Comparison of ENCODE assay signal across 22 cellular contexts in the genomic region with DNA sequence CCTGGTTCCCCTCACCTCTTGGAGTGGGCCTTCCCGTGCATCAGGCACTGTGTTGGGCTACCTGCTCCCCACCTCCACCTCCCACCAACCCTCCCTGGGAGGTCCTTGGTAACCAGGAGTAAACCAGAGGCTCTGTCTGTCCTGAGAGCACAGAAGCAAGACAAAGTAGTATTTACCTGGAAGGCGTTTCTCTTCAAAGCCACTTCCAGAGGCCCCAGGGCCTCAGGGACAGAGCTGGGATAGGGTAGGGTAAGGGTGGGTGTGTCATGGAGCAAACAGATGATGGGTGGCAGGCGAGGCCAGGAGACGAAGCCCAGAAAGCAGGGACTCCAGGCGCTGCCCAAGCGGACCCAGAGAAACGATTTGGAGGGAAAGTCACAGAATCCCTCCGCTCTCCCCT.
A peak's percentile ranks its signal among the peaks of the same experiment; 100 is the strongest.
DNase-seq lines count a peak whose midpoint lies in the region; ATAC-seq lines count a peak whose summit lies in the region.
"Had no signal": no experiment of that assay in that cellular context is flagged by ENCODE, and none has a peak within 500 bp of the region (broad histone marks: within the 10 kb centered on the region; RNA-seq: fewer than 3 reads in every experiment).

No MANE protein-coding gene starts in this region.

- no peak overlapping the region for H3K27ac Mint-ChIP-seq in activated CD4-positive, alpha-beta memory T cell treated with anti-CD3 and anti-CD28 coated beads, Interleukin-2, amount 10 ng/mL, durations not matched to agents 7 days and 5 days
- no peak overlapping the region for H3K27ac Mint-ChIP-seq in natural killer cell treated with Interleukin-12 subunit alpha and Interleukin-12 subunit beta and Interleukin-15 and Interleukin-18, amount 100 ng/mL, for 72 hours
- H3K27ac Mint-ChIP-seq: CD4-positive, alpha-beta T cell; GM23338; IgD-negative memory B cell had no signal

- H3K4me3 Mint-ChIP-seq in activated CD4-positive, alpha-beta memory T cell treated with anti-CD3 and anti-CD28 coated beads, Interleukin-2, amount 10 ng/mL, durations not matched to agents 7 days and 5 days: no peak overlapping the region
- H3K4me3 Mint-ChIP-seq in natural killer cell treated with Interleukin-12 subunit alpha and Interleukin-12 subunit beta and Interleukin-15 and Interleukin-18, amount 100 ng/mL, for 72 hours: no peak overlapping the region
- H3K4me3 Mint-ChIP-seq: CD4-positive, alpha-beta T cell; GM23338 had no signal

- peak; percentile 84 for ATAC-seq in left colon
- no peak for ATAC-seq in natural killer cell treated with Interleukin-12 subunit alpha and Interleukin-12 subunit beta and Interleukin-15 and Interleukin-18, amount 100 ng/mL, for 72 hours
- ATAC-seq in HG02763 (IDR thresholded peaks at IDR 0.05; ENCODE audit: unreplicated experiment): no peak
- ATAC-seq: GM12878 had no signal

- no peaks in the 10 kb centered on the region for H3K36me3 Mint-ChIP-seq in activated CD4-positive, alpha-beta memory T cell treated with anti-CD3 and anti-CD28 coated beads, Interleukin-2, amount 10 ng/mL, durations not matched to agents 7 days and 5 days (ENCODE audit: low read depth)
- no peaks in the 10 kb centered on the region for H3K36me3 Mint-ChIP-seq in natural killer cell treated with Interleukin-12 subunit alpha and Interleukin-12 subunit beta and Interleukin-15 and Interleukin-18, amount 100 ng/mL, for 72 hours
- H3K36me3 Mint-ChIP-seq: IgD-negative memory B cell had no signal

- intact Hi-C loops in left colon (cut with DNase I, micrococcal nuclease): no loop called here

- H3K27me3 Mint-ChIP-seq in activated CD4-positive, alpha-beta memory T cell treated with anti-CD3 and anti-CD28 coated beads, Interleukin-2, amount 10 ng/mL, durations not matched to agents 7 days and 5 days: peaks cover 30% of the 10 kb centered on the region
- H3K27me3 Mint-ChIP-seq in natural killer cell treated with Interleukin-12 subunit alpha and Interleukin-12 subunit beta and Interleukin-15 and Interleukin-18, amount 100 ng/mL, for 72 hours: peaks cover 0 to 3% of the 10 kb centered on the region in 2 donors

- H3K4me1 Mint-ChIP-seq in activated CD4-positive, alpha-beta memory T cell treated with anti-CD3 and anti-CD28 coated beads, Interleukin-2, amount 10 ng/mL, durations not matched to agents 7 days and 5 days: peaks cover 17% of the 10 kb centered on the region
- H3K4me1 Mint-ChIP-seq in natural killer cell treated with Interleukin-12 subunit alpha and Interleukin-12 subunit beta and Interleukin-15 and Interleukin-18, amount 100 ng/mL, for 72 hours (ENCODE audit: low read depth in 2 of 2): peaks cover 11 to 17% of the 10 kb centered on the region in 2 donors

- DNase-seq in NCI-H510A treated with DMSO at 0.1 percent for 48 hours (lab: John Stamatoyannopoulos, UW): peak; percentile 46
- DNase-seq in NCI-H510A (lab: John Stamatoyannopoulos, UW): no peak
- DNase-seq in NCI-H69 (lab: John Stamatoyannopoulos, UW): peak; percentile 14
- DNase-seq in left colon: peak in 1 of 2 donors; percentile 40
- no peak for DNase-seq in activated CD4-positive, alpha-beta memory T cell treated with anti-CD3 and anti-CD28 coated beads, Interleukin-2, amount 10 ng/mL, durations not matched to agents 7 days and 5 days
- no peak for DNase-seq in Ammon's horn (ENCODE audit: low spot score)
- no peak for DNase-seq in natural killer cell treated with Interleukin-12 subunit alpha and Interleukin-12 subunit beta and Interleukin-15 and Interleukin-18, amount 100 ng/mL, for 72 hours (ENCODE audit: low spot score)
- DNase-seq: CD4-positive, alpha-beta T cell; GDM1; HCEC 1CT; NCI-H1048; NCI-H1436; NCI-H1930; NCI-H2107; NCI-H446 treated with DMSO at 0.1 percent for 48 hours; NCI-H82; SHP77; T-helper 1 cell had no signal

- no peaks in the 10 kb centered on the region for H3K9me3 Mint-ChIP-seq in activated CD4-positive, alpha-beta memory T cell treated with anti-CD3 and anti-CD28 coated beads, Interleukin-2, amount 10 ng/mL, durations not matched to agents 7 days and 5 days
- H3K9me3 Mint-ChIP-seq in natural killer cell treated with Interleukin-12 subunit alpha and Interleukin-12 subunit beta and Interleukin-15 and Interleukin-18, amount 100 ng/mL, for 72 hours: no peaks in the 10 kb centered on the region
- H3K9me3 Mint-ChIP-seq: CD4-positive, alpha-beta T cell; GM23338; IgD-negative memory B cell had no signal

- CTCF ChIA-PET in activated CD4-positive, alpha-beta memory T cell treated with anti-CD3 and anti-CD28 coated beads, Interleukin-2, amount 10 ng/mL, durations not matched to agents 7 days and 5 days (lab: Charles Lee): no interaction called here

- POLR2A ChIA-PET in activated CD4-positive, alpha-beta memory T cell treated with anti-CD3 and anti-CD28 coated beads, Interleukin-2, amount 10 ng/mL, durations not matched to agents 7 days and 5 days (lab: Charles Lee): no interaction called here

Comparison
In these comparisons a context has a peak if more than half of its experiments do, and no peak if none do; other contexts are left out.
1. DNase-seq: peak in NCI-H510A treated with DMSO at 0.1 percent for 48 hours (single experiment) and NCI-H69 (single experiment); none in NCI-H510A (single experiment), activated CD4-positive, alpha-beta memory T cell treated with anti-CD3 and anti-CD28 coated beads, Interleukin-2, amount 10 ng/mL, durations not matched to agents 7 days and 5 days (single experiment), Ammon's horn (single experiment) and natural killer cell treated with Interleukin-12 subunit alpha and Interleukin-12 subunit beta and Interleukin-15 and Interleukin-18, amount 100 ng/mL, for 72 hours (single experiment).